In the genomic region with DNA sequence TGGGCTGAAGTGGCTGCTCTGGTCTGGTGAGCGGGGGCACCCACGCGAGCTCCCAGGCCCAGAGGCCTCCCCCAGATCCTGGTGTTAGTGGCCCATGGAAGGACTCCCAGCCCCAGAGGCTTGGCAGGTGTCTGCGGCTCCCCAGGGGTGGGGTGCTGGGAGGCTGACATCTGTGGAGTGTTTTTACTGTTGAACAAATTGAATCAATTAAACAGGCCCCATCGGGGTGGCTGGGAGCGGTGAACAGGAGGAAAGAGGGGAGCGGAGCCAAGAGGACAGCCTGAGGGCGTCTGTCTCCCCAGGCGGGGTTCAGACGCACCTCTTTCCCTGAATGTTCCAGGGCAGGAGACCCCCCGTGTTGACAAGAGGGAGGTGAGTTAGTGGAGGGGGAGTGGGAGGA, we compare ENCODE assay signal across 14 cellular contexts. TPM values are rescaled to one million over a fixed set of nuclear protein-coding genes. Genes with fewer than 3 reads are reported as not detected.
DNase-seq lines count a peak whose midpoint lies in the region; ATAC-seq and TF ChIP-seq lines count a peak whose summit lies in the region.
"Had no signal": no experiment of that assay in that cellular context is flagged by ENCODE, and none has a peak within 500 bp of the region (broad histone marks: within the 10 kb centered on the region; RNA-seq: fewer than 3 reads in every experiment).

No MANE protein-coding gene starts in this region.

- H3K4me3 ChIP-seq in A673 (ENCODE audit: low read depth, low read length, poor library complexity, severe bottlenecking) (peak overlapping the region; percentile 55), SK-N-MC (peak overlapping the region; percentile 69)
- H3K4me3 ChIP-seq: adrenal gland had no signal

- no peaks in the 10 kb centered on the region for H3K9me3 Mint-ChIP-seq in naive thymus-derived CD8-positive, alpha-beta T cell

- H3K27ac Mint-ChIP-seq in naive thymus-derived CD8-positive, alpha-beta T cell, result peak overlapping the region in 2 of 10 donors; percentile 49 to 80

- intact Hi-C loops in A673 (cut with micrococcal nuclease; ENCODE audit: unreplicated experiment), result no loop called here

- peaks cover 4 to 30% (median 14%) of the 10 kb centered on the region in 4 donors for H3K4me1 Mint-ChIP-seq in naive thymus-derived CD8-positive, alpha-beta T cell

- no peak for TF ChIP-seq CTCF in A673 (conservative IDR thresholded peaks at IDR 0.05; ENCODE audit: low read depth, low read length)

- peaks cover 70% of the 10 kb centered on the region for H3K4me1 ChIP-seq in A673 (ENCODE audit: insufficient read depth, low read length, poor library complexity, severe bottlenecking)

- H3K9me3 ChIP-seq in A673 (ENCODE audit: low read depth, low read length, poor library complexity, severe bottlenecking), result no peaks in the 10 kb centered on the region
- H3K9me3 ChIP-seq in SK-N-MC (ENCODE audit: low read depth, low read length), result no peaks in the 10 kb centered on the region
- H3K9me3 ChIP-seq: adrenal gland had no signal

- H3K36me3 Mint-ChIP-seq in naive thymus-derived CD8-positive, alpha-beta T cell, result no peaks in the 10 kb centered on the region

- ATAC-seq in naive thymus-derived CD8-positive, alpha-beta T cell, result no peak
- ATAC-seq in left lobe of liver (no peak), GM18505 (IDR thresholded peaks at IDR 0.05; ENCODE audit: unreplicated experiment) (no peak)
- ATAC-seq: HCT116 had no signal

- peaks cover 1 to 25% (median 13%) of the 10 kb centered on the region in 5 donors for H3K27me3 Mint-ChIP-seq in naive thymus-derived CD8-positive, alpha-beta T cell

- no TSS peak for BruUV-seq in A673 (replicated peaks; lab: Mats Ljungman, UMichigan)

- H3K27me3 ChIP-seq in A673 (replicated peaks; ENCODE audit: insufficient read depth, low read depth, low read length, poor library complexity), result no peaks in the 10 kb centered on the region
- H3K27me3 ChIP-seq: adrenal gland had no signal

- H3K27ac ChIP-seq in A673 (ENCODE audit: low read depth, low read length, poor library complexity, severe bottlenecking) (peak overlapping the region; percentile 71), SK-N-MC (peak overlapping the region; percentile 79)

- peak overlapping the region in 9 of 10 donors; percentile 19 to 83 (median 66) for H3K4me3 Mint-ChIP-seq in naive thymus-derived CD8-positive, alpha-beta T cell

- H3K36me3 ChIP-seq in A673 (ENCODE audit: insufficient read depth, low read length, poor library complexity, severe bottlenecking), result no peaks in the 10 kb centered on the region
- H3K36me3 ChIP-seq in SK-N-MC (ENCODE audit: insufficient read depth, low read length), result no peaks in the 10 kb centered on the region
- H3K36me3 ChIP-seq: adrenal gland had no signal

- no peak for TF ChIP-seq POLR2A in GM18505 (IDR thresholded peaks at IDR 0.05; ENCODE audit: borderline replicate concordance, extremely low read depth, insufficient read depth, insufficient read length)

- DNase-seq in A673 (ENCODE audit: low spot score), result no peak
- peak; percentile 45 for DNase-seq in DMS 273 treated with DMSO at 0.1 percent for 48 hours (lab: John Stamatoyannopoulos, UW)
- no peak for DNase-seq in SK-N-MC (ENCODE audit: low read depth, low spot score)
- no peak for DNase-seq in naive thymus-derived CD8-positive, alpha-beta T cell
- no peak for DNase-seq in left lobe of liver (ENCODE audit: low spot score)
- no peak for DNase-seq in GDM1 (lab: John Stamatoyannopoulos, UW)
- no peak for DNase-seq in AG20443 (ENCODE audit: low spot score)
- DNase-seq: adrenal gland, C1 segment of cervical spinal cord, cortex of kidney, midbrain, NCI-H774 had no signal

- no peak overlapping the region for H3K9ac ChIP-seq in SK-N-MC (ENCODE audit: insufficient read length)

- POLR2A ChIA-PET in A673 (lab: Charles Lee; ENCODE audit: low non-redundant PET), result no interaction called here
- POLR2A ChIA-PET in naive thymus-derived CD8-positive, alpha-beta T cell (lab: Charles Lee), result interaction anchor here (1.5 to 10.9 kb wide), 2 partner anchors 29 to 187 kb away, joined by 3 to 176 read pairs; a partner anchor contains a TSS

- CTCF ChIA-PET in A673 (lab: Charles Lee), result no interaction called here

RNA-seq across cellular contexts. Expression of a gene that starts 29.9 kb away (rescaled TPM):
- 2,855 and 3,247 TPM in 2 replicates for total RNA-seq in A673 (2021)
- 1,000 to 10,000 TPM; 1,189 to 1,230 TPM for total RNA-seq in naive thymus-derived CD8-positive, alpha-beta T cell
- polyA plus RNA-seq in naive thymus-derived CD8-positive, alpha-beta T cell, result 1,000 to 10,000 TPM; 1,334 to 1,669 (median 1,595) TPM
- 264 TPM for total RNA-seq in left lobe of liver

RNA-seq across cellular contexts. Expression of a gene that starts 45.5 kb away (rescaled TPM):
- total RNA-seq in A673 (2021) (0.26 and 0.31 TPM in 2 replicates), left lobe of liver (0.18 TPM)
- total RNA-seq in naive thymus-derived CD8-positive, alpha-beta T cell, result 1 to 10 TPM in 1 of 2 experiments, under 1 TPM in 1; 0.96 to 2.0 TPM
- not detected for polyA plus RNA-seq in naive thymus-derived CD8-positive, alpha-beta T cell
